Comparison of ENCODE assay signal across 8 cellular contexts in the genomic region with DNA sequence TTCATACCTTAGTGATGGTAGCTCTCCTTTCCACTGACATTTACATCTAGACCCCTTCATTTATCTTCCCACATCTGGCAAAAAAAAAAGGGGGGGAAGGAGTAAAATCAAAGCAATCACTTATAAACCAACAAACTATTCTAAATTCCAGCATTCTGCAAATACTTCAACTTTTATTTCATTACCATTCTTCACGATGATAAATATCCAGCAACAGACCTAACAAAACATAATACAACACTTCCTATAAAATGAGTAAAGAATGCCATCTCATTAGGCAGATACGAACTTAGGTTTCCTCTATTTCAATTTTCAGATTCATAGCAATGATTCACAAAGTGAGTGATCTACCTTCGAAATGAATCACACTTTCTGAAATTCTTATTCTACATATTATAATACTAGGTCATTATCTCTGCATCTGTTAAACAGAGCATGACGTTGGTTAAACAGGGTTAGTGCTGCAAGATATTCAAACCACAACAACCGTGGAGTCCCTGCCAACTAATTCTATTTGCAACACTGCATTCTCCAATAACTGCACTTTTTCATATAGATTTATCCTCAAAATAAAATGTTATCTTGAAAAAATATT. TPM values are rescaled to one million over a fixed set of nuclear protein-coding genes. Genes with fewer than 3 reads are reported as not detected.
DNase-seq lines count a peak whose midpoint lies in the region; ATAC-seq lines count a peak whose summit lies in the region.

LRRFIP2 (minus strand) TSS at position 51 of the 595 bp plus-strand sequence. CDS start 25,599 bp downstream, outside the sequence.

- DNase-seq in GF-D8 (lab: John Stamatoyannopoulos, UW) (peak; percentile 37), SK-MEL-5 (ENCODE audit: low read depth, low spot score) (no peak), mucosa of gallbladder (ENCODE audit: low spot score) (no peak), NCI-H82 (lab: John Stamatoyannopoulos, UW) (no peak)

- ATAC-seq in HG02759 (IDR thresholded peaks at IDR 0.05; ENCODE audit: unreplicated experiment) (peak; percentile 19), GM19467 (IDR thresholded peaks at IDR 0.05; ENCODE audit: unreplicated experiment) (no peak), GM21360 (IDR thresholded peaks at IDR 0.05; ENCODE audit: unreplicated experiment) (no peak)

- in situ Hi-C loops in SK-MEL-5 (cut with HindIII; ENCODE audit: low pct_unique_long_range_greater_than_20kb, low sequenced_read_pairs) (no loop called here), endometrial microvascular endothelial cells (cut with HindIII; ENCODE audit: inconsistent ontology term, low pct_unique_long_range_greater_than_20kb, low sequenced_read_pairs) (no loop called here)

RNA-seq across cellular contexts. Expression of gene LRRFIP2, which starts in this region (rescaled TPM):
- total RNA-seq in SK-MEL-5 (2014; rRNA removed; shearing (Covaris generic)) = 50.5 and 54.5 TPM in 2 replicates
- polyA plus RNA-seq in SK-MEL-5 (2015; cell fraction: cytosol; rRNA removed) = 53.0 and 57.9 TPM in 2 replicates
- 151 and 171 TPM in 2 replicates for polyA plus RNA-seq in SK-MEL-5 (2015; cell fraction: nucleus; rRNA removed)
- total RNA-seq in endometrial microvascular endothelial cells (ENCODE audit: inconsistent ontology term) (47.3 TPM), mucosa of gallbladder (54.0 TPM)
